ENCODE assay signal across 1 cellular context in the genomic region with DNA sequence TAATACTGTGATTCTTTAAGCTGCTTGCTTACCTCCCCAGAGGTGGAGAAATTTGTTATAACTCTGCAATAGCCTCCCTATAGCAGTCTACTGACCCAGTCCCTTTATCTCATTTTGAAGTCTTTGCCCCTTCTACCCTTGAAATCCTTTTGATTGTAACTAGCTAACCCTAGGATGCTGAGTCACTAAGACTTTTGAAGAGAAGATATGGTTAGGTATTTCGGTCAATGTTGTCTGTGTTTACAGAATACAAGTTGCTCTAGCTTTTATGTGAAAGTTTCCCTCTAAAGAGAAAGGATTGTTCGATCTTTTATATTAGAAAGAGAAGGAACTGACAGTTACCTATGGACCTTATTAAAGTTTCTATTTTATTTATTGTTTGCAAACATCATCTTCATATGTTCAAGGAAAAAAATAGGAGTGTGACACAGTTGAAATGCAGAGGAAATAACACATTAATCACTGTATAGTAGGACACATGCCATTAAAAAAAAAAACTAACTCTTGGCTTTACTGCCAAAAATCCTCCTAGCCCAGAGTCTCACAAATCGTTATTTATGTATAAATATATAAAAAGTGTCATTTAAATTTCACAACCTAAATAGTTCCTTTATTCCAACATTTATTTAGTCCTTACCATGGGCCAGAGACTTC.
A peak's percentile ranks its signal among the peaks of the same experiment; 100 is the strongest.
TF ChIP-seq lines count a peak whose summit lies in the region.

No MANE protein-coding gene starts in this region.

TF ChIP-seq in IMR-90, 13 proteins besides CTCF, POLR2A, EP300 and RAD21:
- TF ChIP-seq, protein P1, sequence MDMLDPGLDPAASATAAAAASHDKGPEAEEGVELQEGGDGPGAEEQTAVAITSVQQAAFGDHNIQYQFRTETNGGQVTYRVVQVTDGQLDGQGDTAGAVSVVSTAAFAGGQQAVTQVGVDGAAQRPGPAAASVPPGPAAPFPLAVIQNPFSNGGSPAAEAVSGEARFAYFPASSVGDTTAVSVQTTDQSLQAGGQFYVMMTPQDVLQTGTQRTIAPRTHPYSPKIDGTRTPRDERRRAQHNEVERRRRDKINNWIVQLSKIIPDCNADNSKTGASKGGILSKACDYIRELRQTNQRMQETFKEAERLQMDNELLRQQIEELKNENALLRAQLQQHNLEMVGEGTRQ (IDR thresholded peaks at IDR 0.05; ENCODE audit: low read depth, low read length) = no peak
- TF ChIP-seq MAFK (IDR thresholded peaks at IDR 0.05; ENCODE audit: low read depth, low read length) (no peak), NFE2L2 (IDR thresholded peaks at IDR 0.05; ENCODE audit: low read depth, low read length) (0 out of 2 replicates have a peak, but pooled peaks have one; percentile 21)
